In genomic region chr14:106591539-106591938, GRCh38 we compare ENCODE assay signal across 6 cellular contexts.
DNase-seq lines count a peak whose midpoint lies in the region; ATAC-seq and TF ChIP-seq lines count a peak whose summit lies in the region.
"Not testable (repeated sequence)": the region's sequence is repeated elsewhere in the genome, so short reads cannot be mapped to it uniquely, and the experiment has no call there.

No MANE protein-coding gene starts in this region.

- TF ChIP-seq CTCF in DOHH2 (IDR thresholded peaks at IDR 0.05; ENCODE audit: low read depth, low read length, poor library complexity, severe bottlenecking); fibroblast of the aortic adventitia (IDR thresholded peaks at IDR 0.05; ENCODE audit: insufficient read depth, low read length): not testable (repeated sequence)

- not testable (repeated sequence) for H3K36me3 Mint-ChIP-seq in stimulated activated memory B cell treated with anti-CD40 and anti-IgM and Interleukin-4, amounts not matched to agents 10 μg/mL and 1 μg/mL and 100 μg/mL, for 72 hours

- H3K4me2 ChIP-seq in BLaER1 (peak overlapping the region; percentile 73), DOHH2 (ENCODE audit: low read length) (peak overlapping the region; percentile 91)

- H3K4me3 ChIP-seq in BLaER1 (peak overlapping the region; percentile 48; the same call in 1 of the 2 replicates), DOHH2 (ENCODE audit: low read length) (peak overlapping the region; percentile 70)
- H3K4me3 ChIP-seq in SK-N-MC; fibroblast of the aortic adventitia (ENCODE audit: low read depth, low read length): not testable (repeated sequence)

- not testable (repeated sequence) for H3K9me3 Mint-ChIP-seq in stimulated activated memory B cell treated with anti-CD40 and anti-IgM and Interleukin-4, amounts not matched to agents 10 μg/mL and 1 μg/mL and 100 μg/mL, for 72 hours

- not testable (repeated sequence) for DNase-seq in SK-N-MC (ENCODE audit: low read depth, low spot score)
- peak; percentile 10 for DNase-seq in fibroblast of the aortic adventitia (ENCODE audit: low read depth)

- not testable (repeated sequence) for H3K36me3 ChIP-seq in BLaER1; DOHH2 (ENCODE audit: control insufficient read depth, low read length); KOPT-K1 (ENCODE audit: insufficient read depth, low read length); SK-N-MC (ENCODE audit: insufficient read depth, low read length)

- not testable (repeated sequence) for H3K79me2 ChIP-seq in DOHH2 (ENCODE audit: control insufficient read depth, low read length)

- peak overlapping the region; percentile 9 for H3K27ac Mint-ChIP-seq in stimulated activated memory B cell treated with anti-CD40 and anti-IgM and Interleukin-4, amounts not matched to agents 10 μg/mL and 1 μg/mL and 100 μg/mL, for 72 hours

- H3K9me2 ChIP-seq in DOHH2 (replicated peaks; ENCODE audit: control insufficient read depth, low read length) = not testable (repeated sequence)

- H3K4me1 Mint-ChIP-seq in stimulated activated memory B cell treated with anti-CD40 and anti-IgM and Interleukin-4, amounts not matched to agents 10 μg/mL and 1 μg/mL and 100 μg/mL, for 72 hours = peaks cover 26% of the 10 kb centered on the region

- ATAC-seq in stimulated activated memory B cell treated with anti-CD40 and anti-IgM and Interleukin-4, amounts not matched to agents 10 μg/mL and 1 μg/mL and 100 μg/mL, for 72 hours = not testable (repeated sequence)

- H4K20me1 ChIP-seq in BLaER1; DOHH2 (ENCODE audit: control insufficient read depth, insufficient read depth, low read depth, low read length): not testable (repeated sequence)

- not testable (repeated sequence) for H3K27me3 Mint-ChIP-seq in stimulated activated memory B cell treated with anti-CD40 and anti-IgM and Interleukin-4, amounts not matched to agents 10 μg/mL and 1 μg/mL and 100 μg/mL, for 72 hours

- H3K9me3 ChIP-seq in BLaER1; DOHH2 (ENCODE audit: control insufficient read depth, insufficient read depth, low read length); KOPT-K1 (ENCODE audit: insufficient read depth, low read length, poor library complexity, severe bottlenecking); SK-N-MC (ENCODE audit: low read depth, low read length): not testable (repeated sequence)

- not testable (repeated sequence) for H3K27me3 ChIP-seq in BLaER1; DOHH2 (ENCODE audit: control insufficient read depth, low read length)

- peaks cover 60% of the 10 kb centered on the region for H3K4me1 ChIP-seq in BLaER1
- peaks cover 75% of the 10 kb centered on the region for H3K4me1 ChIP-seq in DOHH2 (ENCODE audit: control insufficient read depth, low read length)

- peak overlapping the region; percentile 90 for H3K27ac ChIP-seq in BLaER1
- H3K27ac ChIP-seq in DOHH2 (ENCODE audit: low read depth, low read length) = peak overlapping the region; percentile 95
- H3K27ac ChIP-seq in KOPT-K1 (ENCODE audit: low read depth, low read length, poor library complexity, severe bottlenecking) = peak overlapping the region; percentile 96
- 0 out of 2 replicates have a peak overlapping the region, but pooled peaks have one; percentile 89 for H3K27ac ChIP-seq in SK-N-MC

- not testable (repeated sequence) for H3K4me3 Mint-ChIP-seq in stimulated activated memory B cell treated with anti-CD40 and anti-IgM and Interleukin-4, amounts not matched to agents 10 μg/mL and 1 μg/mL and 100 μg/mL, for 72 hours

- peaks cover 15% of the 10 kb centered on the region; the same call in 1 of the 2 replicates for H3F3A ChIP-seq in DOHH2 (ENCODE audit: control insufficient read depth, insufficient read depth)

- H3K9ac ChIP-seq in BLaER1 = peak overlapping the region; percentile 75
- H3K9ac ChIP-seq in SK-N-MC (ENCODE audit: insufficient read length) = not testable (repeated sequence)
